8 cellular contexts compared by ENCODE assay signal in genomic region chr11:57491371-57492061, GRCh38. TPM values are rescaled to one million over a fixed set of nuclear protein-coding genes. Genes with fewer than 3 reads are reported as not detected.
DNase-seq lines count a peak whose midpoint lies in the region; ATAC-seq and FAIRE-seq lines count a peak whose summit lies in the region.

No MANE protein-coding gene starts in this region.

- intact Hi-C loops in activated T-helper 2 cell treated with anti-CD3 and anti-CD28 coated beads, Interferon-gamma antibody, Interleukin-2, Interleukin-4, amounts not matched to agents 10 μg/mL and 5 μg/mL and 100 μg/mL, durations not matched to agents 14 hours and 24 hours and 36 hours (cut with micrococcal nuclease) = loop anchor here (1.0 kb wide), 1 partner anchor 36 kb away; no protein-coding TSS in a partner anchor
- intact Hi-C loops in left ventricle myocardium superior (cut with micrococcal nuclease) = loop anchor here (5.0 kb wide), 1 partner anchor 36 kb away; no protein-coding TSS in a partner anchor

- H3K27ac Mint-ChIP-seq in activated T-helper 2 cell treated with anti-CD3 and anti-CD28 coated beads, Interferon-gamma antibody, Interleukin-2, Interleukin-4, amounts not matched to agents 10 μg/mL and 5 μg/mL and 100 μg/mL, durations not matched to agents 14 hours and 24 hours and 36 hours = no peak overlapping the region

- DNase-seq in NCI-H1436 (lab: John Stamatoyannopoulos, UW) = peak; percentile 3
- DNase-seq in NCI-H1436 treated with DMSO at 0.1 percent for 48 hours (lab: John Stamatoyannopoulos, UW) = no peak
- DNase-seq in NOMO-1 (lab: John Stamatoyannopoulos, UW; ENCODE audit: unreplicated experiment in 2 of 2) = peak; percentile 38 to 55
- peak; percentile 44 for DNase-seq in activated T-helper 2 cell treated with anti-CD3 and anti-CD28 coated beads, Interferon-gamma antibody, Interleukin-2, Interleukin-4, amounts not matched to agents 10 μg/mL and 5 μg/mL and 100 μg/mL, durations not matched to agents 14 hours and 24 hours and 36 hours (ENCODE audit: low spot score)
- DNase-seq in left ventricle myocardium superior = peak; percentile 64
- peak; percentile 30 for DNase-seq in stimulated activated CD8-positive, alpha-beta memory T cell treated with anti-CD3 and anti-CD28 coated beads, Interleukin-4, amount 100 ng/mL, for 24 hours (ENCODE audit: low read depth)
- DNase-seq in HK-2 (ENCODE audit: unreplicated experiment) = no peak
- DNase-seq in frontal cortex (ENCODE audit: low spot score in 2 of 2) = no peak

- H3K36me3 Mint-ChIP-seq in activated T-helper 2 cell treated with anti-CD3 and anti-CD28 coated beads, Interferon-gamma antibody, Interleukin-2, Interleukin-4, amounts not matched to agents 10 μg/mL and 5 μg/mL and 100 μg/mL, durations not matched to agents 14 hours and 24 hours and 36 hours (ENCODE audit: low read depth) = peaks cover 30% of the 10 kb centered on the region

- ATAC-seq in left ventricle myocardium superior = peak; percentile 55

- no peaks in the 10 kb centered on the region for H3K9me3 Mint-ChIP-seq in activated T-helper 2 cell treated with anti-CD3 and anti-CD28 coated beads, Interferon-gamma antibody, Interleukin-2, Interleukin-4, amounts not matched to agents 10 μg/mL and 5 μg/mL and 100 μg/mL, durations not matched to agents 14 hours and 24 hours and 36 hours

- no peak for FAIRE-seq in frontal cortex (lab: Jason Lieb, UNC)

- H3K4me3 Mint-ChIP-seq in activated T-helper 2 cell treated with anti-CD3 and anti-CD28 coated beads, Interferon-gamma antibody, Interleukin-2, Interleukin-4, amounts not matched to agents 10 μg/mL and 5 μg/mL and 100 μg/mL, durations not matched to agents 14 hours and 24 hours and 36 hours (ENCODE audit: low read depth) = no peak overlapping the region

- H3K4me1 Mint-ChIP-seq in activated T-helper 2 cell treated with anti-CD3 and anti-CD28 coated beads, Interferon-gamma antibody, Interleukin-2, Interleukin-4, amounts not matched to agents 10 μg/mL and 5 μg/mL and 100 μg/mL, durations not matched to agents 14 hours and 24 hours and 36 hours (ENCODE audit: low read depth) = peaks cover 1% of the 10 kb centered on the region

- no peaks in the 10 kb centered on the region for H3K27me3 Mint-ChIP-seq in activated T-helper 2 cell treated with anti-CD3 and anti-CD28 coated beads, Interferon-gamma antibody, Interleukin-2, Interleukin-4, amounts not matched to agents 10 μg/mL and 5 μg/mL and 100 μg/mL, durations not matched to agents 14 hours and 24 hours and 36 hours (ENCODE audit: low read depth)

RNA-seq across cellular contexts. Expression of gene SLC43A1, which starts 24.0 kb away (rescaled TPM):
- 27.6 and 30.9 TPM in 2 replicates for total RNA-seq in activated T-helper 2 cell treated with anti-CD3 and anti-CD28 coated beads, Interferon-gamma antibody, Interleukin-2, Interleukin-4, amounts not matched to agents 10 μg/mL and 5 μg/mL and 100 μg/mL, durations not matched to agents 14 hours and 24 hours and 36 hours
- total RNA-seq in left ventricle myocardium superior = 4.5 TPM
- total RNA-seq in frontal cortex = 2.0 TPM

RNA-seq across cellular contexts. Expression of gene RTN4RL2, which starts 31.2 kb away (rescaled TPM):
- 0.18 TPM in 1 of 2 replicates, not detected in the other for total RNA-seq in activated T-helper 2 cell treated with anti-CD3 and anti-CD28 coated beads, Interferon-gamma antibody, Interleukin-2, Interleukin-4, amounts not matched to agents 10 μg/mL and 5 μg/mL and 100 μg/mL, durations not matched to agents 14 hours and 24 hours and 36 hours
- 1.0 TPM for total RNA-seq in left ventricle myocardium superior
- total RNA-seq in frontal cortex = 0.41 TPM

RNA-seq across cellular contexts. Expression of gene TIMM10, which starts 39.0 kb away (rescaled TPM):
- 76.9 and 90.0 TPM in 2 replicates for total RNA-seq in activated T-helper 2 cell treated with anti-CD3 and anti-CD28 coated beads, Interferon-gamma antibody, Interleukin-2, Interleukin-4, amounts not matched to agents 10 μg/mL and 5 μg/mL and 100 μg/mL, durations not matched to agents 14 hours and 24 hours and 36 hours
- total RNA-seq in left ventricle myocardium superior (56.7 TPM), frontal cortex (39.9 TPM)

RNA-seq across cellular contexts. Expression of gene SMTNL1, which starts 45.9 kb away (rescaled TPM):
- total RNA-seq in activated T-helper 2 cell treated with anti-CD3 and anti-CD28 coated beads, Interferon-gamma antibody, Interleukin-2, Interleukin-4, amounts not matched to agents 10 μg/mL and 5 μg/mL and 100 μg/mL, durations not matched to agents 14 hours and 24 hours and 36 hours = not detected in 2 replicates
- total RNA-seq in left ventricle myocardium superior (not detected), frontal cortex (not detected)

Comparison
In these comparisons a context has a peak if more than half of its experiments do, and no peak if none do; other contexts are left out.
1. DNase-seq: peak in NCI-H1436 (single experiment), NOMO-1 (2 of 2), activated T-helper 2 cell treated with anti-CD3 and anti-CD28 coated beads, Interferon-gamma antibody, Interleukin-2, Interleukin-4, amounts not matched to agents 10 μg/mL and 5 μg/mL and 100 μg/mL, durations not matched to agents 14 hours and 24 hours and 36 hours (single experiment), left ventricle myocardium superior (single experiment) and stimulated activated CD8-positive, alpha-beta memory T cell treated with anti-CD3 and anti-CD28 coated beads, Interleukin-4, amount 100 ng/mL, for 24 hours (single experiment); none in NCI-H1436 treated with DMSO at 0.1 percent for 48 hours (single experiment), HK-2 (single experiment) and frontal cortex (0 of 2).